16 cellular contexts compared by ENCODE assay signal in the genomic region with DNA sequence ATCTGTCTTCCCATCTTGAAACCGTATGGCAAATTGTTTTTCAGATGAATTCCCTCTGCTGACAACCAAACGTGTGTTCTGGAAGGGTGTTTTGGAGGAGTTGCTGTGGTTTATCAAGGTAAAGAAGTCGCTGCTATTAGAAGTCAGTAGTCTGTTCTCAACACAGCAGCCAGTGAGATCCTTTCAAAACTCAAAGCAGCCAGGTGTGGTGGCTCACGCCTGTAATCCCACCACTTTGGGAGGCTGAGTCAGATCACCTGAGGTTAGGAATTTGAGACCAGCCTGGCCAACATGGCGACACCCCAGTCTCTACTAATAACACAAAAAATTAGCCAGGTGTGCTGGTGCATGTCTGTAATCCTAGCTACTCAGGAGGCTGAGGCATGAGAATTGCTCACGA. TPM values are rescaled to one million over a fixed set of nuclear protein-coding genes. Genes with fewer than 3 reads are reported as not detected.
DNase-seq lines count a peak whose midpoint lies in the region; ATAC-seq, FAIRE-seq and TF ChIP-seq lines count a peak whose summit lies in the region.
"Had no signal": no experiment of that assay in that cellular context is flagged by ENCODE, and none has a peak within 500 bp of the region (broad histone marks: within the 10 kb centered on the region; RNA-seq: fewer than 3 reads in every experiment).

No MANE protein-coding gene starts in this region.

- H3K27ac ChIP-seq in MM.1S (ENCODE audit: low read length) (no peak overlapping the region), K562 (ENCODE audit: extremely low read depth, low read depth, low read length) (no peak overlapping the region; the same call in 2 of the 3 replicates)
- H3K27ac ChIP-seq: ascending aorta, gastroesophageal sphincter, neutrophil, SK-N-MC had no signal

- no peak for ATAC-seq in K562
- ATAC-seq in stimulated activated naive B cell treated with anti-CD40 and anti-IgM and Interleukin-4, amounts not matched to agents 10 μg/mL and 1 μg/mL and 100 μg/mL, for 72 hours (replicated peaks), result no peak
- ATAC-seq: gastroesophageal sphincter had no signal

- in situ Hi-C loops in K562 (cut with MboI), result no loop called here

- 91% methylated on average over 6 of the region's 6 CpGs for WGBS in K562 (ENCODE audit: insufficient coverage, low coverage, missing lambda C conversion rate)

- H3K9me3 ChIP-seq in MM.1S (replicated peaks; ENCODE audit: insufficient read depth, low read length) (no peaks in the 10 kb centered on the region), K562 (replicated peaks; ENCODE audit: control insufficient read depth, insufficient read depth, low read depth, low read length) (peaks cover 10% of the 10 kb centered on the region; the same call in 1 of the 2 replicates)
- H3K9me3 ChIP-seq: ascending aorta, gastroesophageal sphincter, neutrophil had no signal

- no peak for TF ChIP-seq EP300 in K562 (IDR thresholded peaks at IDR 0.05; ENCODE audit: low read length)

- no TSS peak for BruUV-seq in K562 (replicated peaks; lab: Mats Ljungman, UMichigan)

- H3K27me3 ChIP-seq in MM.1S (replicated peaks; ENCODE audit: insufficient read depth, low read length) (no peaks in the 10 kb centered on the region), K562 (ENCODE audit: control insufficient read depth in 2 of 2, insufficient read depth in 2 of 2, low read length in 2 of 2) (no peaks in the 10 kb centered on the region)
- H3K27me3 ChIP-seq: ascending aorta had no signal

- no peak for TF ChIP-seq POLR2A in K562 (conservative IDR thresholded peaks at IDR 0.05)

- no peak overlapping the region for H3K27ac Mint-ChIP-seq in activated naive CD4-positive, alpha-beta T cell treated with anti-CD3 and anti-CD28 coated beads for 36 hours
- H3K27ac Mint-ChIP-seq in stimulated activated naive B cell treated with anti-CD40 and anti-IgM and Interleukin-4, amounts not matched to agents 10 μg/mL and 1 μg/mL and 100 μg/mL, for 72 hours, result no peak overlapping the region

- H3K4me2 ChIP-seq in MM.1S (ENCODE audit: low read depth, low read length) (peak overlapping the region; percentile 66), K562 (ENCODE audit: insufficient read depth, low read length) (peak overlapping the region; percentile 96)

- H3F3A ChIP-seq in MM.1S (ENCODE audit: insufficient read depth, low read length), result peaks cover 26% of the 10 kb centered on the region; the same call in 1 of the 2 replicates

- H3K4me3 ChIP-seq in MM.1S (ENCODE audit: low read length) (0 out of 2 replicates have a peak overlapping the region, but pooled peaks have one; percentile 98), K562 (no peak overlapping the region; the same call in 1 of the 2 replicates)
- H3K4me3 ChIP-seq: ascending aorta, gastroesophageal sphincter had no signal

- TF ChIP-seq CTCF in MM.1S (IDR thresholded peaks at IDR 0.05; ENCODE audit: low read length), result no peak
- no peak for TF ChIP-seq CTCF in K562 (IDR thresholded peaks at IDR 0.05 in 2 of 3, conservative IDR thresholded peaks at IDR 0.05 in 1 of 3; ENCODE audit: insufficient read depth in 2 of 3, low read depth in 1 of 3, low read length in 3 of 3)

- intact Hi-C loops in activated naive CD4-positive, alpha-beta T cell treated with anti-CD3 and anti-CD28 coated beads for 36 hours (cut with micrococcal nuclease), result loop anchor here (2.0 kb wide), 2 partner anchors 15 to 549 kb away; no protein-coding TSS in a partner anchor
- intact Hi-C loops in K562 (cut with micrococcal nuclease), result loop anchor here (2.0 kb wide), 1 partner anchor 35 kb away; no protein-coding TSS in a partner anchor

- H3K4me1 ChIP-seq in MM.1S (ENCODE audit: low read length), result peaks cover 5% of the 10 kb centered on the region; the same call in 1 of the 2 replicates
- H3K4me1 ChIP-seq in K562 (replicated peaks in 1 of 2; ENCODE audit: control insufficient read depth in 2 of 2, insufficient read depth in 2 of 2, low read length in 2 of 2), result peaks cover 19 to 27% of the 10 kb centered on the region in 2 experiments; a peak in 4 of 5 replicates

- TF ChIP-seq RAD21 in K562 (CRISPR knock-in tag; conservative IDR thresholded peaks at IDR 0.05 in 1 of 2, IDR thresholded peaks at IDR 0.05 in 1 of 2), result no peak

- no peak overlapping the region for H3K9ac ChIP-seq in MM.1S (ENCODE audit: low read length)
- H3K9ac ChIP-seq in K562 (ENCODE audit: insufficient read depth in 1 of 2, low read depth in 2 of 2, low read length in 2 of 2), result peak overlapping the region; percentile 69 to 90; a peak in 3 of 4 replicates

- H3K36me3 ChIP-seq in MM.1S (replicated peaks; ENCODE audit: insufficient read depth, low read length) (peaks cover 27% of the 10 kb centered on the region), K562 (ENCODE audit: control insufficient read depth, insufficient read depth, low read length) (peaks cover 36% of the 10 kb centered on the region)
- H3K36me3 ChIP-seq: ascending aorta, gastroesophageal sphincter had no signal

- H3K36me3 Mint-ChIP-seq in activated naive CD4-positive, alpha-beta T cell treated with anti-CD3 and anti-CD28 coated beads for 36 hours (ENCODE audit: low read depth), result peaks cover 54% of the 10 kb centered on the region
- H3K36me3 Mint-ChIP-seq in stimulated activated naive B cell treated with anti-CD40 and anti-IgM and Interleukin-4, amounts not matched to agents 10 μg/mL and 1 μg/mL and 100 μg/mL, for 72 hours, result peaks cover 16 to 21% of the 10 kb centered on the region in 2 donors

- H3K79me2 ChIP-seq in MM.1S (ENCODE audit: low read length) (peaks cover 54% of the 10 kb centered on the region), K562 (ENCODE audit: control insufficient read depth, insufficient read depth, low read length) (peaks cover 77% of the 10 kb centered on the region)

- peaks cover 14% of the 10 kb centered on the region for H3K4me1 Mint-ChIP-seq in activated naive CD4-positive, alpha-beta T cell treated with anti-CD3 and anti-CD28 coated beads for 36 hours (ENCODE audit: low read depth)
- peaks cover 10 to 14% of the 10 kb centered on the region in 2 donors for H3K4me1 Mint-ChIP-seq in stimulated activated naive B cell treated with anti-CD40 and anti-IgM and Interleukin-4, amounts not matched to agents 10 μg/mL and 1 μg/mL and 100 μg/mL, for 72 hours

- peak overlapping the region; percentile 93 for H3K4me3 Mint-ChIP-seq in activated naive CD4-positive, alpha-beta T cell treated with anti-CD3 and anti-CD28 coated beads for 36 hours
- H3K4me3 Mint-ChIP-seq in stimulated activated naive B cell treated with anti-CD40 and anti-IgM and Interleukin-4, amounts not matched to agents 10 μg/mL and 1 μg/mL and 100 μg/mL, for 72 hours, result peak overlapping the region; percentile 74 to 83

- POLR2A ChIA-PET in K562 (lab: Yijun Ruan, JAX), result interaction anchor here (0.5 to 3.4 kb wide), 8 partner anchors 9 to 335 kb away, joined by 3 to 19 read pairs (median 9); no protein-coding TSS in a partner anchor

- H4K20me1 ChIP-seq in MM.1S (ENCODE audit: insufficient read depth, low read length), result no peaks in the 10 kb centered on the region
- H4K20me1 ChIP-seq in K562 (replicated peaks; ENCODE audit: control insufficient read depth, insufficient read depth, low read length), result no peaks in the 10 kb centered on the region

- no peaks in the 10 kb centered on the region for H3K9me1 ChIP-seq in K562 (ENCODE audit: control insufficient read depth, insufficient read depth, low read length)

- peaks cover 24% of the 10 kb centered on the region for H3K27me3 Mint-ChIP-seq in activated naive CD4-positive, alpha-beta T cell treated with anti-CD3 and anti-CD28 coated beads for 36 hours (ENCODE audit: low read depth)
- H3K27me3 Mint-ChIP-seq in stimulated activated naive B cell treated with anti-CD40 and anti-IgM and Interleukin-4, amounts not matched to agents 10 μg/mL and 1 μg/mL and 100 μg/mL, for 72 hours, result peaks cover 31 to 46% of the 10 kb centered on the region in 2 donors

- FAIRE-seq in K562 (lab: Jason Lieb, UNC), result no peak
- FAIRE-seq: G401.6 had no signal

- H2AFZ ChIP-seq in MM.1S (ENCODE audit: low read length) (no peak overlapping the region), K562 (ENCODE audit: low read depth, low read length) (no peak overlapping the region)

- H3K9me2 ChIP-seq in MM.1S (replicated peaks; ENCODE audit: insufficient read depth, low read length), result no peaks in the 10 kb centered on the region

- peaks cover 8% of the 10 kb centered on the region for H3K9me3 Mint-ChIP-seq in activated naive CD4-positive, alpha-beta T cell treated with anti-CD3 and anti-CD28 coated beads for 36 hours
- peaks cover 3 to 4% of the 10 kb centered on the region in 2 donors for H3K9me3 Mint-ChIP-seq in stimulated activated naive B cell treated with anti-CD40 and anti-IgM and Interleukin-4, amounts not matched to agents 10 μg/mL and 1 μg/mL and 100 μg/mL, for 72 hours

- CTCF ChIA-PET in activated naive CD4-positive, alpha-beta T cell treated with anti-CD3 and anti-CD28 coated beads for 36 hours (lab: Charles Lee), result interaction anchor here (0.9 to 1.3 kb wide), 2 partner anchors 11 to 53 kb away, joined by 3 read pairs; partner anchors contain the start of gene ENOSF1
- CTCF ChIA-PET in K562 (lab: Yijun Ruan, JAX; ENCODE audit: low intra/inter-chr PET ratio), result no interaction called here

- DNase-seq in activated naive CD4-positive, alpha-beta T cell treated with anti-CD3 and anti-CD28 coated beads for 36 hours, result no peak
- no peak for DNase-seq in activated naive CD4-positive, alpha-beta T cell treated with anti-CD3 and anti-CD28 coated beads, Interleukin-2, amount 50 U/mL, for 16 hours
- DNase-seq in MM.1S, result no peak
- no peak for DNase-seq in K562 (ENCODE audit: extremely low read depth in 1 of 4, low spot score in 3 of 4)
- DNase-seq in stimulated activated naive B cell treated with anti-CD40 and anti-IgM and Interleukin-4, amounts not matched to agents 10 μg/mL and 1 μg/mL and 100 μg/mL, for 72 hours, result no peak
- no peak for DNase-seq in HUDEP-2 (lab: John Stamatoyannopoulos, UW; ENCODE audit: unreplicated experiment in 76 of 76)
- no peak for DNase-seq in NCI-H748 treated with DMSO at 0.1 percent for 48 hours (lab: John Stamatoyannopoulos, UW)
- no peak for DNase-seq in SK-N-DZ (ENCODE audit: low spot score)
- DNase-seq: activated CD4-positive, alpha-beta T cell treated with anti-CD3 and anti-CD28 coated beads, Interleukin-2, amount 50 U/mL, for 4 hours; effector CD4-positive, alpha-beta T cell; NCI-H774 had no signal

RNA-seq across cellular contexts. Expression of gene TYMS, which starts 2.1 kb away (rescaled TPM):
- total RNA-seq in activated naive CD4-positive, alpha-beta T cell treated with anti-CD3 and anti-CD28 coated beads for 36 hours, result 100 to 1,000 TPM; 315 to 325 TPM
- 56.4 and 67.1 TPM in 2 replicates for total RNA-seq in K562 (2011; cell fraction: chromatin; rRNA removed; ENCODE audit: low replicate concordance)
- total RNA-seq in K562 (2011; cell fraction: nucleolus; rRNA removed), result 67.0 and 72.2 TPM in 2 replicates
- 71.0 and 81.6 TPM in 2 replicates for total RNA-seq in K562 (2011; cell fraction: nucleoplasm; rRNA removed)
- 137 and 138 TPM in 2 replicates for total RNA-seq in K562 (2014; rRNA removed)
- total RNA-seq in K562 (2014; rRNA removed; fragmentation: Illumina TruSeq; extraction: Trizol), result 69.1 and 72.4 TPM in 2 replicates
- total RNA-seq in K562 (2015; rRNA removed; fragmentation: Illumina TruSeq; extraction: Trizol), result 83.4 and 88.8 TPM in 2 replicates
- 292 and 305 TPM in 2 replicates for total RNA-seq in K562 (2021)
- polyA plus RNA-seq in K562 (2011; rRNA removed), result 276 and 390 TPM in 2 replicates
- polyA plus RNA-seq in K562 (2011; cell fraction: cytosol; rRNA removed), result 377 and 398 TPM in 2 replicates
- polyA plus RNA-seq in K562 (2011; cell fraction: nucleus; rRNA removed), result 188 and 221 TPM in 2 replicates
- 259 and 356 TPM in 2 replicates for polyA plus RNA-seq in K562 (2012)
- polyA plus RNA-seq in K562 (2014; fragmentation: Illumina TruSeq; extraction: Trizol), result 381 and 409 TPM in 2 replicates
- 100 to 1,000 TPM; 168 to 175 TPM for polyA plus RNA-seq in K562 (2014; fragmentation: Nextera tagmentation; extraction: Ambion mirVana)
- polyA plus RNA-seq in K562 (2014; rRNA removed), result 302 and 311 TPM in 2 replicates
- polyA minus RNA-seq in K562 (2011; rRNA and poly(A)+ RNA removed), result 346 and 403 TPM in 2 replicates
- 213 and 291 TPM in 2 replicates for polyA minus RNA-seq in K562 (2011; cell fraction: cytosol; rRNA and poly(A)+ RNA removed)
- 40.8 and 82.9 TPM in 2 replicates for polyA minus RNA-seq in K562 (2011; cell fraction: nucleus; rRNA and poly(A)+ RNA removed)
- 102 and 120 TPM in 2 replicates for polyA plus RNA-seq in SK-N-DZ (2014; cell fraction: cytosol; rRNA removed)
- 79.7 and 194 TPM in 2 replicates for polyA plus RNA-seq in SK-N-DZ (2014; cell fraction: nucleus; rRNA removed)

RNA-seq across cellular contexts. Expression of gene ENOSF1, which starts 52.8 kb away (rescaled TPM):
- total RNA-seq in activated naive CD4-positive, alpha-beta T cell treated with anti-CD3 and anti-CD28 coated beads for 36 hours, result 10 to 100 TPM; 61.3 to 66.1 TPM
- 450 and 471 TPM in 2 replicates for total RNA-seq in K562 (2011; cell fraction: chromatin; rRNA removed; ENCODE audit: low replicate concordance)
- 248 and 273 TPM in 2 replicates for total RNA-seq in K562 (2011; cell fraction: nucleolus; rRNA removed)
- total RNA-seq in K562 (2011; cell fraction: nucleoplasm; rRNA removed), result 343 and 442 TPM in 2 replicates
- total RNA-seq in K562 (2014; rRNA removed) (36.0 and 42.2 TPM in 2 replicates), K562 (2014; rRNA removed; fragmentation: Illumina TruSeq; extraction: Trizol) (48.0 and 49.8 TPM in 2 replicates), K562 (2015; rRNA removed; fragmentation: Illumina TruSeq; extraction: Trizol) (40.5 and 44.5 TPM in 2 replicates), K562 (2021) (60.0 and 66.4 TPM in 2 replicates)
- polyA plus RNA-seq in K562 (2011; rRNA removed) (46.5 and 50.9 TPM in 2 replicates), K562 (2014; fragmentation: Illumina TruSeq; extraction: Trizol) (49.4 and 57.3 TPM in 2 replicates), K562 (2014; fragmentation: Nextera tagmentation; extraction: Ambion mirVana) (10 to 100 TPM; 15.5 to 20.0 TPM), K562 (2014; rRNA removed) (54.0 and 60.1 TPM in 2 replicates)
- 18.7 and 22.2 TPM in 2 replicates for polyA plus RNA-seq in K562 (2011; cell fraction: cytosol; rRNA removed)
- 202 and 262 TPM in 2 replicates for polyA plus RNA-seq in K562 (2011; cell fraction: nucleus; rRNA removed)
- 37.6 and 66.2 TPM in 2 replicates for polyA plus RNA-seq in K562 (2012)
- polyA minus RNA-seq in K562 (2011; rRNA and poly(A)+ RNA removed), result 74.8 and 77.4 TPM in 2 replicates
- polyA minus RNA-seq in K562 (2011; cell fraction: cytosol; rRNA and poly(A)+ RNA removed), result 26.4 and 36.0 TPM in 2 replicates
- polyA minus RNA-seq in K562 (2011; cell fraction: nucleus; rRNA and poly(A)+ RNA removed), result 100 and 101 TPM in 2 replicates
- 7.3 and 8.4 TPM in 2 replicates for polyA plus RNA-seq in SK-N-DZ (2014; cell fraction: cytosol; rRNA removed)
- polyA plus RNA-seq in SK-N-DZ (2014; cell fraction: nucleus; rRNA removed), result 30.1 and 43.1 TPM in 2 replicates
